Comparison of ENCODE assay signal across 1 cellular context in genomic region chr12:112012775-112013600, GRCh38.
TF ChIP-seq lines count a peak whose summit lies in the region.

ERP29 (plus strand) TSS chr12:112013426; CDS start chr12:112013466, 40 bp downstream.
TMEM116 (minus strand) TSS chr12:112013165; CDS start chr12:112005270, 7,895 bp downstream.

TF ChIP-seq in IMR-90, 13 proteins besides CTCF, POLR2A, EP300 and RAD21 (continued from another document):
- TF ChIP-seq ELK1 (IDR thresholded peaks at IDR 0.05; ENCODE audit: borderline replicate concordance, low read depth, low read length) = no peak
